ENCODE assay signal across 12 cellular contexts in the genomic region with DNA sequence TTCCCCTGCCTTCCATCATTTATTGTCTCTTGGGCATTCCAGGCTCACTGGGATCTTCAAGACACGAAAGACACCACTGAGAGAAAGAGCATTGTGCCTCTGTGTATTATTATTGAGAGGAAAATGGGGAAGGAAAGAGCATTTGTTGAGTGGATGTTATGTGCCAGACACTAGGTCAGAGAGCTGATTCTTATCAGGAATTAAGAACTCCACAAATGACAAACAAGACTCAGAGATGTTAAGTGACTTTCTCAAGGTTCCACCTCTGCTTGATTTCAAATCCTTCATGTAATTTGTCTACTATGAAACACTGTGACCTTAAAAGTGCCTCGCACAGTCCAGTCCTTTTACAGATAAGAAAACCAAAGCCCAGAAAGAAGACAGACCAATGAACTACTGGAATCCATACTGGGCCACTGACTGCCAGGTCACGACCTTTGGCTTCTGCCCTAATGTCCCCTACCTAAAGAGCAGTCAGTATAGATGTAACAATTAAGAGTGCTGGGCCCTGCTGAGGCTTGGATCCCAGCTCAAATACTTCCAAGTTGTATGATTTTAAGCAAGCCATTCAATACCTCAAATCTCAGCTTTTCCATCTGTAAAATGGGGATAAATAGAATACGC. TPM values are rescaled to one million over a fixed set of nuclear protein-coding genes. Genes with fewer than 3 reads are reported as not detected.
DNase-seq lines count a peak whose midpoint lies in the region; ATAC-seq and TF ChIP-seq lines count a peak whose summit lies in the region.
"Had no signal": no experiment of that assay in that cellular context is flagged by ENCODE, and none has a peak within 500 bp of the region (broad histone marks: within the 10 kb centered on the region; RNA-seq: fewer than 3 reads in every experiment).

No MANE protein-coding gene starts in this region.

- CTCF ChIA-PET in SK-N-SH (lab: Yijun Ruan, JAX), result no interaction called here

- peaks cover 11% of the 10 kb centered on the region for H3F3A ChIP-seq in SK-N-SH (replicated peaks; ENCODE audit: insufficient read depth)

- TF ChIP-seq RAD21 in SK-N-SH (IDR thresholded peaks at IDR 0.05; ENCODE audit: low read length), result no peak

- no peak for TF ChIP-seq CTCF in SK-N-SH (IDR thresholded peaks at IDR 0.05)
- no peak for TF ChIP-seq CTCF in lung (IDR thresholded peaks at IDR 0.05; ENCODE audit: control extremely low read depth, extremely low read depth)

- H3K4me1 Mint-ChIP-seq in activated T-helper 17 cell treated with anti-CD3 and anti-CD28 coated beads, Interleukin-2, amount 50 U/mL, for 72 hours, result peaks cover 57% of the 10 kb centered on the region

- no peaks in the 10 kb centered on the region for H3K9me2 ChIP-seq in SK-N-SH

- no peak overlapping the region for H3K27ac Mint-ChIP-seq in activated T-helper 17 cell treated with anti-CD3 and anti-CD28 coated beads, Interleukin-2, amount 50 U/mL, for 72 hours

- peaks cover 100% of the 10 kb centered on the region for H3K79me2 ChIP-seq in SK-N-SH (ENCODE audit: insufficient read depth)

- H3K27ac ChIP-seq in SK-N-SH (ENCODE audit: low read depth in 2 of 2, low read length in 1 of 2) (peak overlapping the region; percentile 44 to 91; a peak in 3 of 4 replicates), lung (ENCODE audit: low read depth in 1 of 2, low read length in 1 of 2) (peak overlapping the region; percentile 23 to 40), subcutaneous abdominal adipose tissue (ENCODE audit: low read depth, low read length) (peak overlapping the region; percentile 83)

- H3K36me3 ChIP-seq in SK-N-SH (replicated peaks in 1 of 2; ENCODE audit: control insufficient read depth in 1 of 2, insufficient read depth in 2 of 2, low read length in 1 of 2), result peaks cover 0 to 22% of the 10 kb centered on the region in 2 experiments
- peaks cover 3 to 4% of the 10 kb centered on the region in 2 donors for H3K36me3 ChIP-seq in lung (ENCODE audit: control insufficient read depth in 2 of 2, insufficient read depth in 2 of 2, low read length in 2 of 2)
- H3K36me3 ChIP-seq in subcutaneous abdominal adipose tissue (ENCODE audit: control insufficient read depth in 5 of 5, insufficient read depth in 5 of 5, low read length in 5 of 5), result no peaks in the 10 kb centered on the region

- H2AFZ ChIP-seq in SK-N-SH (ENCODE audit: low read depth), result no peak overlapping the region

- H4K20me1 ChIP-seq in SK-N-SH (ENCODE audit: insufficient read depth), result peaks cover 98% of the 10 kb centered on the region

- peaks cover 4% of the 10 kb centered on the region for H3K9me3 Mint-ChIP-seq in activated T-helper 17 cell treated with anti-CD3 and anti-CD28 coated beads, Interleukin-2, amount 50 U/mL, for 72 hours

- POLR2A ChIA-PET in SK-N-SH (lab: Yijun Ruan, JAX), result interaction anchor here (0.6 to 1.0 kb wide), 2 partner anchors 8 to 173 kb away, joined by 3 read pairs; no protein-coding TSS in a partner anchor

- H3K4me3 Mint-ChIP-seq in activated T-helper 17 cell treated with anti-CD3 and anti-CD28 coated beads, Interleukin-2, amount 50 U/mL, for 72 hours, result peak overlapping the region; percentile 45

- H3K9ac ChIP-seq in SK-N-SH, result no peak overlapping the region
- peak overlapping the region in 1 of 5 donors; percentile 8 for H3K9ac ChIP-seq in subcutaneous abdominal adipose tissue (ENCODE audit: low read length in 5 of 5)

- H3K27me3 Mint-ChIP-seq in activated T-helper 17 cell treated with anti-CD3 and anti-CD28 coated beads, Interleukin-2, amount 50 U/mL, for 72 hours, result peaks cover 5% of the 10 kb centered on the region

- H3K9me3 ChIP-seq in SK-N-SH (no peaks in the 10 kb centered on the region), lung (ENCODE audit: control insufficient read depth in 2 of 2, insufficient read depth in 1 of 2, low read length in 1 of 2) (no peaks in the 10 kb centered on the region), subcutaneous abdominal adipose tissue (ENCODE audit: control insufficient read depth in 5 of 5, low read length in 5 of 5) (no peaks in the 10 kb centered on the region)

- no peaks in the 10 kb centered on the region for H3K27me3 ChIP-seq in SK-N-SH (ENCODE audit: insufficient read depth)
- no peaks in the 10 kb centered on the region for H3K27me3 ChIP-seq in lung (ENCODE audit: control insufficient read depth, insufficient read depth)
- H3K27me3 ChIP-seq in subcutaneous abdominal adipose tissue (ENCODE audit: control insufficient read depth in 5 of 5, insufficient read depth in 4 of 5, low read length in 5 of 5), result no peaks in the 10 kb centered on the region

- TF ChIP-seq EP300 in SK-N-SH (IDR thresholded peaks at IDR 0.05; ENCODE audit: borderline replicate concordance in 1 of 2, low read depth in 1 of 2, low read length in 1 of 2), result no peak

- no peak for DNase-seq in SK-N-SH
- DNase-seq in lung (ENCODE audit: low spot score), result no peak
- no peak for DNase-seq in NCI-H1930 (lab: John Stamatoyannopoulos, UW)
- DNase-seq in NCI-H2081 (lab: John Stamatoyannopoulos, UW), result no peak
- no peak for DNase-seq in kidney tubule cell (ENCODE audit: low spot score)
- DNase-seq: 8988T; Kasumi-1; NCI-H2029 treated with DMSO at 0.1 percent for 48 hours; NK-92 treated with Interleukin-12 subunit alpha and Interleukin-12 subunit beta, amount 100 ng/mL, for 24 hours had no signal

- H3K4me3 ChIP-seq in SK-N-SH (ENCODE audit: low read depth in 2 of 2, low read length in 1 of 2), result no peak overlapping the region
- no peak overlapping the region for H3K4me3 ChIP-seq in lung
- no peak overlapping the region for H3K4me3 ChIP-seq in subcutaneous abdominal adipose tissue (ENCODE audit: low read depth in 1 of 5, low read length in 5 of 5)

- H3K4me1 ChIP-seq in SK-N-SH (ENCODE audit: control insufficient read depth in 1 of 2, insufficient read depth in 2 of 2, low read depth in 1 of 2, low read length in 1 of 2), result peaks cover 51 to 67% of the 10 kb centered on the region in 2 experiments; a peak in 3 of 4 replicates
- peaks cover 19 to 75% of the 10 kb centered on the region in 2 donors for H3K4me1 ChIP-seq in lung (ENCODE audit: control insufficient read depth in 2 of 2, insufficient read depth in 2 of 2, low read length in 2 of 2)
- H3K4me1 ChIP-seq in subcutaneous abdominal adipose tissue (ENCODE audit: control insufficient read depth in 5 of 5, insufficient read depth in 5 of 5, low read length in 5 of 5), result peaks cover 17 to 93% (median 72%) of the 10 kb centered on the region in 5 donors

- no peak for ATAC-seq in SK-N-SH treated with all-trans-retinoic acid at 6 μM for 48 hours
- no peak for ATAC-seq in activated T-helper 17 cell treated with anti-CD3 and anti-CD28 coated beads, Interleukin-2, amount 50 U/mL, for 72 hours (replicated peaks)
- ATAC-seq in lung (ENCODE audit: insufficient read depth, low FRiP score), result no peak

- 0 out of 2 replicates have a peak overlapping the region, but pooled peaks have one; percentile 72 for H3K4me2 ChIP-seq in SK-N-SH

- 94% methylated on average over 4 of the region's 4 CpGs for WGBS in SK-N-SH (ENCODE audit: low lambda C conversion rate)
- 69 to 78% methylated on average over 4 of the region's 4 CpGs for WGBS in lung, 2 donors

- peaks cover 37% of the 10 kb centered on the region for H3K36me3 Mint-ChIP-seq in activated T-helper 17 cell treated with anti-CD3 and anti-CD28 coated beads, Interleukin-2, amount 50 U/mL, for 72 hours (ENCODE audit: low read depth)

TF ChIP-seq in SK-N-SH, 30 proteins besides CTCF, POLR2A, EP300 and RAD21:
- no peak for TF ChIP-seq MXI1 (IDR thresholded peaks at IDR 0.05; ENCODE audit: low read depth, low read length)
- 0 out of 2 replicates have a peak, but pooled peaks have one; percentile 21 for TF ChIP-seq GATA2 (CRISPR knock-in tag; IDR thresholded peaks at IDR 0.05)

TF ChIP-seq in SK-N-SH treated with all-trans-retinoic acid at 6 μM for 48 hours, 23 proteins besides CTCF, POLR2A, EP300 and RAD21:
- TF ChIP-seq ZC3H10 (CRISPR knock-in tag; IDR thresholded peaks at IDR 0.05), result no peak
- TF ChIP-seq SNAI2 (CRISPR knock-in tag; IDR thresholded peaks at IDR 0.05), result no peak
- no peak for TF ChIP-seq OSR1 (CRISPR knock-in tag; IDR thresholded peaks at IDR 0.05)
- no peak for TF ChIP-seq ZNF8 (CRISPR knock-in tag; IDR thresholded peaks at IDR 0.05)
- TF ChIP-seq PPARA (CRISPR knock-in tag; IDR thresholded peaks at IDR 0.05; ENCODE audit: borderline replicate concordance), result no peak
- TF ChIP-seq, protein P1, sequence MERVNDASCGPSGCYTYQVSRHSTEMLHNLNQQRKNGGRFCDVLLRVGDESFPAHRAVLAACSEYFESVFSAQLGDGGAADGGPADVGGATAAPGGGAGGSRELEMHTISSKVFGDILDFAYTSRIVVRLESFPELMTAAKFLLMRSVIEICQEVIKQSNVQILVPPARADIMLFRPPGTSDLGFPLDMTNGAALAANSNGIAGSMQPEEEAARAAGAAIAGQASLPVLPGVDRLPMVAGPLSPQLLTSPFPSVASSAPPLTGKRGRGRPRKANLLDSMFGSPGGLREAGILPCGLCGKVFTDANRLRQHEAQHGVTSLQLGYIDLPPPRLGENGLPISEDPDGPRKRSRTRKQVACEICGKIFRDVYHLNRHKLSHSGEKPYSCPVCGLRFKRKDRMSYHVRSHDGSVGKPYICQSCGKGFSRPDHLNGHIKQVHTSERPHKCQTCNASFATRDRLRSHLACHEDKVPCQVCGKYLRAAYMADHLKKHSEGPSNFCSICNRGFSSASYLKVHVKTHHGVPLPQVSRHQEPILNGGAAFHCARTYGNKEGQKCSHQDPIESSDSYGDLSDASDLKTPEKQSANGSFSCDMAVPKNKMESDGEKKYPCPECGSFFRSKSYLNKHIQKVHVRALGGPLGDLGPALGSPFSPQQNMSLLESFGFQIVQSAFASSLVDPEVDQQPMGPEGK (CRISPR knock-in tag; IDR thresholded peaks at IDR 0.05; ENCODE audit: borderline replicate concordance), result no peak
- TF ChIP-seq ESRRG (CRISPR knock-in tag; IDR thresholded peaks at IDR 0.05), result no peak
- TF ChIP-seq GLIS3 (CRISPR knock-in tag; IDR thresholded peaks at IDR 0.05), result no peak

RNA-seq across cellular contexts. Expression of a gene that starts 11.1 kb away (rescaled TPM):
- polyA plus RNA-seq in SK-N-SH (2012; rRNA removed) (7.5 and 12.8 TPM in 2 replicates), lung (10 to 100 TPM in 1 of 2 donors, 1 to 10 TPM in 1; 4.4 to 20.9 TPM)
- 4.9 and 5.2 TPM in 2 replicates for polyA plus RNA-seq in SK-N-SH (2012; cell fraction: cytosol; rRNA removed)
- 12.9 and 16.8 TPM in 2 replicates for polyA plus RNA-seq in SK-N-SH (2012; cell fraction: nucleus; rRNA removed)
- total RNA-seq in activated T-helper 17 cell treated with anti-CD3 and anti-CD28 coated beads, Interleukin-2, amount 50 U/mL, for 72 hours, result 10 to 100 TPM; 32.8 to 40.6 TPM
- total RNA-seq in lung, result 10 to 100 TPM; 23.7 to 51.8 TPM

Comparison
In these comparisons a context has a peak if more than half of its experiments do, and no peak if none do; other contexts are left out.
1. H3K27ac ChIP-seq: peak in every context shown above with its lines; median percentile 83 in subcutaneous abdominal adipose tissue; 68 in SK-N-SH; 32 in lung.